ENCODE assay signal across 1 cellular context in genomic region chr3:124657138-124657537, GRCh38.
TF ChIP-seq lines count a peak whose summit lies in the region.

No MANE protein-coding gene starts in this region.

TF ChIP-seq in GM12878, 131 proteins besides CTCF, POLR2A, EP300 and RAD21:
- TF ChIP-seq CHD4 (IDR thresholded peaks at IDR 0.05) (no peak), YBX1 (IDR thresholded peaks at IDR 0.05) (no peak), TBL1XR1 (IDR thresholded peaks at IDR 0.05; ENCODE audit: low read depth, low read length) (no peak), EZH2 (IDR thresholded peaks at IDR 0.05; ENCODE audit: borderline replicate concordance, control insufficient read depth, low read depth, low read length) (no peak), SMC3 (IDR thresholded peaks at IDR 0.05; ENCODE audit: borderline replicate concordance, low read length) (no peak), NR2C2 (IDR thresholded peaks at IDR 0.05; ENCODE audit: borderline replicate concordance, control insufficient read depth, insufficient read length, low read depth) (no peak), PRDM15 (CRISPR knock-in tag; IDR thresholded peaks at IDR 0.05) (no peak), FOS (IDR thresholded peaks at IDR 0.05; ENCODE audit: borderline replicate concordance, extremely low read depth, insufficient read length) (no peak), HCFC1 (IDR thresholded peaks at IDR 0.05; ENCODE audit: low read length) (no peak), NFXL1 (IDR thresholded peaks at IDR 0.05; ENCODE audit: borderline replicate concordance) (no peak), ZNF592 (IDR thresholded peaks at IDR 0.05) (no peak), MYC (IDR thresholded peaks at IDR 0.05; ENCODE audit: insufficient read depth, insufficient read length, insufficient replicate concordance, low read length, severe bottlenecking) (no peak), POU2F2 (IDR thresholded peaks at IDR 0.05; ENCODE audit: borderline replicate concordance, low read depth, low read length) (no peak), BCL3 (IDR thresholded peaks at IDR 0.05; ENCODE audit: borderline replicate concordance, insufficient read depth, low read depth, low read length, poor library complexity, severe bottlenecking) (no peak), MAX (IDR thresholded peaks at IDR 0.05; ENCODE audit: low read depth, low read length) (no peak), RCOR1 (conservative IDR thresholded peaks at IDR 0.05; ENCODE audit: low read depth, low read length) (no peak), ESRRA (IDR thresholded peaks at IDR 0.05; ENCODE audit: low read length) (no peak), WRNIP1 (IDR thresholded peaks at IDR 0.05; ENCODE audit: borderline replicate concordance, low read depth, low read length) (no peak), FOXK2 (IDR thresholded peaks at IDR 0.05) (no peak), NR2F1 (conservative IDR thresholded peaks at IDR 0.05) (peak; percentile 30; the same call in 1 of the 2 replicates), RUNX3 (IDR thresholded peaks at IDR 0.05; ENCODE audit: low read length) (peak; percentile 81), SMAD1 (IDR thresholded peaks at IDR 0.05; ENCODE audit: low read depth, partially characterized antibody) (no peak), BCLAF1 (IDR thresholded peaks at IDR 0.05) (no peak), MEF2A (IDR thresholded peaks at IDR 0.05; ENCODE audit: insufficient read depth, low read depth, low read length) (no peak), ZNF24 (IDR thresholded peaks at IDR 0.05) (no peak), BACH1 (IDR thresholded peaks at IDR 0.05; ENCODE audit: borderline replicate concordance) (no peak), MYB (IDR thresholded peaks at IDR 0.05; ENCODE audit: borderline replicate concordance, low read depth, low read length) (no peak), GATAD2B (conservative IDR thresholded peaks at IDR 0.05; ENCODE audit: low read depth) (no peak), NFYA (IDR thresholded peaks at IDR 0.05; ENCODE audit: borderline replicate concordance, low read depth, low read length) (no peak), KLF5 (IDR thresholded peaks at IDR 0.05; ENCODE audit: partially characterized antibody) (no peak), SIN3A (IDR thresholded peaks at IDR 0.05; ENCODE audit: low read depth, low read length) (no peak), PAX5 (IDR thresholded peaks at IDR 0.05; ENCODE audit: borderline replicate concordance, low read depth, low read length) (0 out of 2 replicates have a peak, but pooled peaks have one; percentile 14), SMAD5 (IDR thresholded peaks at IDR 0.05; ENCODE audit: low read depth) (no peak), BHLHE40 (IDR thresholded peaks at IDR 0.05; ENCODE audit: borderline replicate concordance in 1 of 2, low read depth in 2 of 2, low read length in 1 of 2) (peak; percentile 19 to 44; a peak in 2 of 4 replicates), SRF (IDR thresholded peaks at IDR 0.05; ENCODE audit: low read depth in 2 of 2, low read length in 2 of 2) (no peak), TARDBP (IDR thresholded peaks at IDR 0.05; ENCODE audit: borderline replicate concordance) (no peak), NFIC (IDR thresholded peaks at IDR 0.05; ENCODE audit: low read depth, low read length) (no peak), IKZF2 (IDR thresholded peaks at IDR 0.05) (peak in 1 of 2 experiments; percentile 31; a peak in 1 of 4 replicates), HDGF (IDR thresholded peaks at IDR 0.05) (no peak)
